In genomic region chr5:180811012-180811622, GRCh38 we compare ENCODE assay signal across 8 cellular contexts. TPM values are rescaled to one million over a fixed set of nuclear protein-coding genes. Genes with fewer than 3 reads are reported as not detected.
A peak's percentile ranks its signal among the peaks of the same experiment; 100 is the strongest.
DNase-seq lines count a peak whose midpoint lies in the region; ATAC-seq and TF ChIP-seq lines count a peak whose summit lies in the region.

No MANE protein-coding gene starts in this region.

- H3K9me3 ChIP-seq in thyroid gland = no peaks in the 10 kb centered on the region

- H3K4me1 ChIP-seq in thyroid gland = peaks cover 56 to 72% of the 10 kb centered on the region in 2 donors

- H3K9me3 Mint-ChIP-seq in activated T-cell treated with anti-CD3 and anti-CD28 coated beads, Interleukin-2, amount 50 U/mL, for 24 hours = no peaks in the 10 kb centered on the region
- H3K9me3 Mint-ChIP-seq in activated naive CD8-positive, alpha-beta T cell treated with anti-CD3 and anti-CD28 coated beads for 36 hours = no peaks in the 10 kb centered on the region

- ATAC-seq in HG02759 (IDR thresholded peaks at IDR 0.05; ENCODE audit: unreplicated experiment) (no peak), GM21381 (IDR thresholded peaks at IDR 0.05; ENCODE audit: unreplicated experiment) (no peak), GM21447 (IDR thresholded peaks at IDR 0.05; ENCODE audit: unreplicated experiment) (no peak)

- H3K4me3 ChIP-seq in thyroid gland (replicated peaks in 1 of 3) = peak overlapping the region in 2 of 3 donors; percentile 19 to 57

- intact Hi-C loops in thyroid gland (cut with DNase I) = no loop called here

- H3K27ac Mint-ChIP-seq in activated T-cell treated with anti-CD3 and anti-CD28 coated beads, Interleukin-2, amount 50 U/mL, for 24 hours = peak overlapping the region; percentile 96
- peak overlapping the region; percentile 76 for H3K27ac Mint-ChIP-seq in activated naive CD8-positive, alpha-beta T cell treated with anti-CD3 and anti-CD28 coated beads for 36 hours

- no peak for TF ChIP-seq POLR2A in thyroid gland (IDR thresholded peaks at IDR 0.05)

- DNase-seq in activated T-cell treated with anti-CD3 and anti-CD28 coated beads, Interleukin-2, amount 50 U/mL, for 24 hours = no peak
- DNase-seq in activated T-cell treated with anti-CD3 and anti-CD28 coated beads for 4 hours = no peak
- no peak for DNase-seq in activated naive CD8-positive, alpha-beta T cell treated with anti-CD3 and anti-CD28 coated beads for 36 hours
- peak; percentile 41 for DNase-seq in kidney glomerular epithelial cell (lab: John Stamatoyannopoulos, UW)
- no peak for DNase-seq in thyroid gland

- WGBS in thyroid gland, 2 donors = 14 to 16% methylated on average over 22 of the region's 22 CpGs

- H3K4me3 Mint-ChIP-seq in activated T-cell treated with anti-CD3 and anti-CD28 coated beads, Interleukin-2, amount 50 U/mL, for 24 hours = peak overlapping the region; percentile 90
- H3K4me3 Mint-ChIP-seq in activated naive CD8-positive, alpha-beta T cell treated with anti-CD3 and anti-CD28 coated beads for 36 hours = peak overlapping the region; percentile 73

- peaks cover 77% of the 10 kb centered on the region for H3K4me1 Mint-ChIP-seq in activated T-cell treated with anti-CD3 and anti-CD28 coated beads, Interleukin-2, amount 50 U/mL, for 24 hours (ENCODE audit: low read depth)
- peaks cover 58% of the 10 kb centered on the region for H3K4me1 Mint-ChIP-seq in activated naive CD8-positive, alpha-beta T cell treated with anti-CD3 and anti-CD28 coated beads for 36 hours

- peak overlapping the region; percentile 98 to 99 (median 98) for H3K27ac ChIP-seq in thyroid gland

- H3K36me3 Mint-ChIP-seq in activated T-cell treated with anti-CD3 and anti-CD28 coated beads, Interleukin-2, amount 50 U/mL, for 24 hours (ENCODE audit: low read depth) = peaks cover 25% of the 10 kb centered on the region
- H3K36me3 Mint-ChIP-seq in activated naive CD8-positive, alpha-beta T cell treated with anti-CD3 and anti-CD28 coated beads for 36 hours = peaks cover 21% of the 10 kb centered on the region

- H3K36me3 ChIP-seq in thyroid gland = no peaks in the 10 kb centered on the region

- H3K27me3 Mint-ChIP-seq in activated T-cell treated with anti-CD3 and anti-CD28 coated beads, Interleukin-2, amount 50 U/mL, for 24 hours = no peaks in the 10 kb centered on the region
- H3K27me3 Mint-ChIP-seq in activated naive CD8-positive, alpha-beta T cell treated with anti-CD3 and anti-CD28 coated beads for 36 hours = no peaks in the 10 kb centered on the region

- peak in 1 of 6 experiments; percentile 5 for TF ChIP-seq CTCF in thyroid gland (IDR thresholded peaks at IDR 0.05)

- no peaks in the 10 kb centered on the region for H3K27me3 ChIP-seq in thyroid gland

RNA-seq across cellular contexts. Expression of gene MGAT1, which starts 8.5 kb away (rescaled TPM):
- 100 to 1,000 TPM in 1 of 2 experiments, 10 to 100 TPM in 1; 99.1 to 101 TPM for total RNA-seq in activated naive CD8-positive, alpha-beta T cell treated with anti-CD3 and anti-CD28 coated beads for 36 hours
- total RNA-seq in thyroid gland = 100 to 1,000 TPM; 155 to 283 (median 200) TPM

RNA-seq across cellular contexts. Expression of gene ZFP62, which starts 50.0 kb away (rescaled TPM):
- total RNA-seq in activated naive CD8-positive, alpha-beta T cell treated with anti-CD3 and anti-CD28 coated beads for 36 hours = 10 to 100 TPM; 21.2 to 23.7 TPM
- 10 to 100 TPM; 41.1 to 58.9 (median 47.3) TPM for total RNA-seq in thyroid gland
